Comparison of ENCODE assay signal across 1 cellular context in the genomic region with DNA sequence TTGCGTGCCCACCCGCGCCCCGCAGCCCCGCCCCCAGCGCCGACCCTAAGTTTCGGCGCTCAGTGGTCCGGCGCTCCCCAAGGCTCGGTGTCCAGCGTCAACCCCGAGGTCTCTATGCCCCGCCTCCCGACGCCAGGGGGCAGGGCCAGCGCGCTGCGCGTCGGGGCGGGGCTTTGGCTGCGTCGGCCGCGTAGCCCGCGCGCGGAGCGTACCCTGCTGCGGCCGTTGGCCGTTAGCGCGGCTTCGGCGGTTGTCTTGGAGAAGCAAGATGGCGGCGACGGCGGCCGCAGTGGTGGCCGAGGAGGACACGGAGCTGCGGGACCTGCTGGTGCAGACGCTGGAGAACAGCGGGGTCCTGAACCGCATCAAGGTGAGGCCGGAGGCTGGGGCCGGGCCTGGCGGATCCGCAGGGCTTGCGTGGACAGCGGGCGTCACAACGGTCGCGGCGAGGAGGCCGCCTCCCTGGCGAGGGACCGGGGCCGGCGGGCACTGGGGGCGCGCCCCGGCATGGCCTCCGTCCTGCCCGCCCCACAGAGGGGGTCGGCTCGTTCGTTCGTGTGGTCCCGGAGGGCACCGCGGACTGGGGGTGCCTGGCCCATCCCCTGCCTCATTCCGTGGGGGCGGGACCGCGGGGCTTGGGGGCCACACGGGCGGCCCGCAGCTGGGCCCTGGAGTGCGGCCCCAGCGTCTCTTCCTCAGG.
A peak's percentile ranks its signal among the peaks of the same experiment; 100 is the strongest.
TF ChIP-seq lines count a peak whose summit lies in the region.

A gene with protein sequence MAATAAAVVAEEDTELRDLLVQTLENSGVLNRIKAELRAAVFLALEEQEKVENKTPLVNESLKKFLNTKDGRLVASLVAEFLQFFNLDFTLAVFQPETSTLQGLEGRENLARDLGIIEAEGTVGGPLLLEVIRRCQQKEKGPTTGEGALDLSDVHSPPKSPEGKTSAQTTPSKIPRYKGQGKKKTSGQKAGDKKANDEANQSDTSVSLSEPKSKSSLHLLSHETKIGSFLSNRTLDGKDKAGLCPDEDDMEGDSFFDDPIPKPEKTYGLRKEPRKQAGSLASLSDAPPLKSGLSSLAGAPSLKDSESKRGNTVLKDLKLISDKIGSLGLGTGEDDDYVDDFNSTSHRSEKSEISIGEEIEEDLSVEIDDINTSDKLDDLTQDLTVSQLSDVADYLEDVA (plus strand): TSS at position 253 of the 700 bp plus-strand sequence. CDS start 16 bp downstream, at position 269.

TF ChIP-seq in K562, 482 proteins besides CTCF, POLR2A, EP300 and RAD21 (continued from another document and continues in another):
- TF ChIP-seq, protein P1, sequence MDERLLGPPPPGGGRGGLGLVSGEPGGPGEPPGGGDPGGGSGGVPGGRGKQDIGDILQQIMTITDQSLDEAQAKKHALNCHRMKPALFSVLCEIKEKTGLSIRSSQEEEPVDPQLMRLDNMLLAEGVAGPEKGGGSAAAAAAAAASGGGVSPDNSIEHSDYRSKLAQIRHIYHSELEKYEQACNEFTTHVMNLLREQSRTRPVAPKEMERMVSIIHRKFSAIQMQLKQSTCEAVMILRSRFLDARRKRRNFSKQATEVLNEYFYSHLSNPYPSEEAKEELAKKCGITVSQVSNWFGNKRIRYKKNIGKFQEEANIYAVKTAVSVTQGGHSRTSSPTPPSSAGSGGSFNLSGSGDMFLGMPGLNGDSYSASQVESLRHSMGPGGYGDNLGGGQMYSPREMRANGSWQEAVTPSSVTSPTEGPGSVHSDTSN (CRISPR knock-in tag; IDR thresholded peaks at IDR 0.05; ENCODE audit: low read depth), result no peak
- TF ChIP-seq, protein P1 (tag; conservative IDR thresholded peaks at IDR 0.05; ENCODE audit: low read depth), result no peak
- TF ChIP-seq ARID1B (IDR thresholded peaks at IDR 0.05) (no peak), ZNF217 (CRISPR knock-in tag; IDR thresholded peaks at IDR 0.05) (no peak), XRCC5 (IDR thresholded peaks at IDR 0.05; ENCODE audit: low read depth, low read length) (no peak), CBFB (CRISPR knock-in tag; IDR thresholded peaks at IDR 0.05) (no peak), HNRNPH1 (optimal IDR thresholded peaks at IDR 0.05; ENCODE audit: low read depth, low read length) (no peak), GATAD2B (IDR thresholded peaks at IDR 0.05; ENCODE audit: borderline replicate concordance) (no peak; the same call in 1 of the 2 replicates), ZC3H11A (IDR thresholded peaks at IDR 0.05; ENCODE audit: low read depth, low read length) (no peak), NELFE (IDR thresholded peaks at IDR 0.05; ENCODE audit: insufficient read depth, insufficient read length) (no peak), NFATC3 (IDR thresholded peaks at IDR 0.05) (no peak), ZNF253 (CRISPR knock-in tag; conservative IDR thresholded peaks at IDR 0.05) (no peak), MAFF (IDR thresholded peaks at IDR 0.05; ENCODE audit: low read length) (no peak), RBFOX2 (IDR thresholded peaks at IDR 0.05; ENCODE audit: low read depth, low read length) (peak; percentile 86), MCM7 (IDR thresholded peaks at IDR 0.05) (no peak), HDAC8 (tag; IDR thresholded peaks at IDR 0.05) (no peak), FOXJ3 (CRISPR knock-in tag; IDR thresholded peaks at IDR 0.05) (no peak), ZNF121 (CRISPR knock-in tag; conservative IDR thresholded peaks at IDR 0.05) (no peak), PHF8 (IDR thresholded peaks at IDR 0.05; ENCODE audit: borderline replicate concordance, low read length) (peak; percentile 83), POLR2AphosphoS2 (IDR thresholded peaks at IDR 0.05; ENCODE audit: low read length) (no peak), ZKSCAN3 (CRISPR knock-in tag; IDR thresholded peaks at IDR 0.05) (no peak), DDX20 (tag; IDR thresholded peaks at IDR 0.05; ENCODE audit: low read depth) (no peak), TBP (optimal IDR thresholded peaks at IDR 0.05; ENCODE audit: low read depth, low read length) (peak; percentile 78), NEUROD1 (IDR thresholded peaks at IDR 0.05; ENCODE audit: borderline replicate concordance, low read depth, low read length, partially characterized antibody) (peak; percentile 27), POLR3A (IDR thresholded peaks at IDR 0.05; ENCODE audit: borderline replicate concordance, extremely low read depth, insufficient read depth, insufficient read length) (no peak), TAF1 (IDR thresholded peaks at IDR 0.05; ENCODE audit: control insufficient read depth, extremely low read depth, insufficient read depth, low read length, severe bottlenecking) (peak; percentile 57), KDM1A (IDR thresholded peaks at IDR 0.05) (no peak), CHD1 (IDR thresholded peaks at IDR 0.05; ENCODE audit: low read length) (no peak), ZNF354B (CRISPR knock-in tag; IDR thresholded peaks at IDR 0.05) (no peak), NFIX (CRISPR knock-in tag; IDR thresholded peaks at IDR 0.05; ENCODE audit: low read depth) (no peak), KLF1 (tag; IDR thresholded peaks at IDR 0.05) (no peak), SNRNP70 (optimal IDR thresholded peaks at IDR 0.05; ENCODE audit: low read depth, low read length) (no peak), STAT5A (IDR thresholded peaks at IDR 0.05; ENCODE audit: borderline replicate concordance, low read length) (no peak)
- TF ChIP-seq, protein P2, sequence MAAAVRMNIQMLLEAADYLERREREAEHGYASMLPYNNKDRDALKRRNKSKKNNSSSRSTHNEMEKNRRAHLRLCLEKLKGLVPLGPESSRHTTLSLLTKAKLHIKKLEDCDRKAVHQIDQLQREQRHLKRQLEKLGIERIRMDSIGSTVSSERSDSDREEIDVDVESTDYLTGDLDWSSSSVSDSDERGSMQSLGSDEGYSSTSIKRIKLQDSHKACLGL (CRISPR knock-in tag; IDR thresholded peaks at IDR 0.05; ENCODE audit: borderline replicate concordance, poor library complexity, severe bottlenecking), result no peak
- TF ChIP-seq, protein P3, sequence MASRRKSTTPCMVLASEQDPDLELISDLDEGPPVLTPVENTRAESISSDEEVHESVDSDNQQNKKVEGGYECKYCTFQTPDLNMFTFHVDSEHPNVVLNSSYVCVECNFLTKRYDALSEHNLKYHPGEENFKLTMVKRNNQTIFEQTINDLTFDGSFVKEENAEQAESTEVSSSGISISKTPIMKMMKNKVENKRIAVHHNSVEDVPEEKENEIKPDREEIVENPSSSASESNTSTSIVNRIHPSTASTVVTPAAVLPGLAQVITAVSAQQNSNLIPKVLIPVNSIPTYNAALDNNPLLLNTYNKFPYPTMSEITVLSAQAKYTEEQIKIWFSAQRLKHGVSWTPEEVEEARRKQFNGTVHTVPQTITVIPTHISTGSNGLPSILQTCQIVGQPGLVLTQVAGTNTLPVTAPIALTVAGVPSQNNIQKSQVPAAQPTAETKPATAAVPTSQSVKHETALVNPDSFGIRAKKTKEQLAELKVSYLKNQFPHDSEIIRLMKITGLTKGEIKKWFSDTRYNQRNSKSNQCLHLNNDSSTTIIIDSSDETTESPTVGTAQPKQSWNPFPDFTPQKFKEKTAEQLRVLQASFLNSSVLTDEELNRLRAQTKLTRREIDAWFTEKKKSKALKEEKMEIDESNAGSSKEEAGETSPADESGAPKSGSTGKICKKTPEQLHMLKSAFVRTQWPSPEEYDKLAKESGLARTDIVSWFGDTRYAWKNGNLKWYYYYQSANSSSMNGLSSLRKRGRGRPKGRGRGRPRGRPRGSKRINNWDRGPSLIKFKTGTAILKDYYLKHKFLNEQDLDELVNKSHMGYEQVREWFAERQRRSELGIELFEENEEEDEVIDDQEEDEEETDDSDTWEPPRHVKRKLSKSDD (conservative IDR thresholded peaks at IDR 0.05; ENCODE audit: low read length), result peak; percentile 86
- TF ChIP-seq, protein P4, sequence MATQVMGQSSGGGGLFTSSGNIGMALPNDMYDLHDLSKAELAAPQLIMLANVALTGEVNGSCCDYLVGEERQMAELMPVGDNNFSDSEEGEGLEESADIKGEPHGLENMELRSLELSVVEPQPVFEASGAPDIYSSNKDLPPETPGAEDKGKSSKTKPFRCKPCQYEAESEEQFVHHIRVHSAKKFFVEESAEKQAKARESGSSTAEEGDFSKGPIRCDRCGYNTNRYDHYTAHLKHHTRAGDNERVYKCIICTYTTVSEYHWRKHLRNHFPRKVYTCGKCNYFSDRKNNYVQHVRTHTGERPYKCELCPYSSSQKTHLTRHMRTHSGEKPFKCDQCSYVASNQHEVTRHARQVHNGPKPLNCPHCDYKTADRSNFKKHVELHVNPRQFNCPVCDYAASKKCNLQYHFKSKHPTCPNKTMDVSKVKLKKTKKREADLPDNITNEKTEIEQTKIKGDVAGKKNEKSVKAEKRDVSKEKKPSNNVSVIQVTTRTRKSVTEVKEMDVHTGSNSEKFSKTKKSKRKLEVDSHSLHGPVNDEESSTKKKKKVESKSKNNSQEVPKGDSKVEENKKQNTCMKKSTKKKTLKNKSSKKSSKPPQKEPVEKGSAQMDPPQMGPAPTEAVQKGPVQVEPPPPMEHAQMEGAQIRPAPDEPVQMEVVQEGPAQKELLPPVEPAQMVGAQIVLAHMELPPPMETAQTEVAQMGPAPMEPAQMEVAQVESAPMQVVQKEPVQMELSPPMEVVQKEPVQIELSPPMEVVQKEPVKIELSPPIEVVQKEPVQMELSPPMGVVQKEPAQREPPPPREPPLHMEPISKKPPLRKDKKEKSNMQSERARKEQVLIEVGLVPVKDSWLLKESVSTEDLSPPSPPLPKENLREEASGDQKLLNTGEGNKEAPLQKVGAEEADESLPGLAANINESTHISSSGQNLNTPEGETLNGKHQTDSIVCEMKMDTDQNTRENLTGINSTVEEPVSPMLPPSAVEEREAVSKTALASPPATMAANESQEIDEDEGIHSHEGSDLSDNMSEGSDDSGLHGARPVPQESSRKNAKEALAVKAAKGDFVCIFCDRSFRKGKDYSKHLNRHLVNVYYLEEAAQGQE (CRISPR knock-in tag; IDR thresholded peaks at IDR 0.05; ENCODE audit: low read depth), result peak; percentile 37; the same call in 1 of the 2 replicates
- TF ChIP-seq, protein P5, sequence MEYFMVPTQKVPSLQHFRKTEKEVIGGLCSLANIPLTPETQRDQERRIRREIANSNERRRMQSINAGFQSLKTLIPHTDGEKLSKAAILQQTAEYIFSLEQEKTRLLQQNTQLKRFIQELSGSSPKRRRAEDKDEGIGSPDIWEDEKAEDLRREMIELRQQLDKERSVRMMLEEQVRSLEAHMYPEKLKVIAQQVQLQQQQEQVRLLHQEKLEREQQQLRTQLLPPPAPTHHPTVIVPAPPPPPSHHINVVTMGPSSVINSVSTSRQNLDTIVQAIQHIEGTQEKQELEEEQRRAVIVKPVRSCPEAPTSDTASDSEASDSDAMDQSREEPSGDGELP (CRISPR knock-in tag; IDR thresholded peaks at IDR 0.05; ENCODE audit: borderline replicate concordance), result peak; percentile 78
- TF ChIP-seq, protein P6, sequence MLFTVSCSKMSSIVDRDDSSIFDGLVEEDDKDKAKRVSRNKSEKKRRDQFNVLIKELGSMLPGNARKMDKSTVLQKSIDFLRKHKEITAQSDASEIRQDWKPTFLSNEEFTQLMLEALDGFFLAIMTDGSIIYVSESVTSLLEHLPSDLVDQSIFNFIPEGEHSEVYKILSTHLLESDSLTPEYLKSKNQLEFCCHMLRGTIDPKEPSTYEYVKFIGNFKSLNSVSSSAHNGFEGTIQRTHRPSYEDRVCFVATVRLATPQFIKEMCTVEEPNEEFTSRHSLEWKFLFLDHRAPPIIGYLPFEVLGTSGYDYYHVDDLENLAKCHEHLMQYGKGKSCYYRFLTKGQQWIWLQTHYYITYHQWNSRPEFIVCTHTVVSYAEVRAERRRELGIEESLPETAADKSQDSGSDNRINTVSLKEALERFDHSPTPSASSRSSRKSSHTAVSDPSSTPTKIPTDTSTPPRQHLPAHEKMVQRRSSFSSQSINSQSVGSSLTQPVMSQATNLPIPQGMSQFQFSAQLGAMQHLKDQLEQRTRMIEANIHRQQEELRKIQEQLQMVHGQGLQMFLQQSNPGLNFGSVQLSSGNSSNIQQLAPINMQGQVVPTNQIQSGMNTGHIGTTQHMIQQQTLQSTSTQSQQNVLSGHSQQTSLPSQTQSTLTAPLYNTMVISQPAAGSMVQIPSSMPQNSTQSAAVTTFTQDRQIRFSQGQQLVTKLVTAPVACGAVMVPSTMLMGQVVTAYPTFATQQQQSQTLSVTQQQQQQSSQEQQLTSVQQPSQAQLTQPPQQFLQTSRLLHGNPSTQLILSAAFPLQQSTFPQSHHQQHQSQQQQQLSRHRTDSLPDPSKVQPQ (CRISPR knock-in tag; IDR thresholded peaks at IDR 0.05; ENCODE audit: borderline replicate concordance), result no peak
- TF ChIP-seq, protein P7, sequence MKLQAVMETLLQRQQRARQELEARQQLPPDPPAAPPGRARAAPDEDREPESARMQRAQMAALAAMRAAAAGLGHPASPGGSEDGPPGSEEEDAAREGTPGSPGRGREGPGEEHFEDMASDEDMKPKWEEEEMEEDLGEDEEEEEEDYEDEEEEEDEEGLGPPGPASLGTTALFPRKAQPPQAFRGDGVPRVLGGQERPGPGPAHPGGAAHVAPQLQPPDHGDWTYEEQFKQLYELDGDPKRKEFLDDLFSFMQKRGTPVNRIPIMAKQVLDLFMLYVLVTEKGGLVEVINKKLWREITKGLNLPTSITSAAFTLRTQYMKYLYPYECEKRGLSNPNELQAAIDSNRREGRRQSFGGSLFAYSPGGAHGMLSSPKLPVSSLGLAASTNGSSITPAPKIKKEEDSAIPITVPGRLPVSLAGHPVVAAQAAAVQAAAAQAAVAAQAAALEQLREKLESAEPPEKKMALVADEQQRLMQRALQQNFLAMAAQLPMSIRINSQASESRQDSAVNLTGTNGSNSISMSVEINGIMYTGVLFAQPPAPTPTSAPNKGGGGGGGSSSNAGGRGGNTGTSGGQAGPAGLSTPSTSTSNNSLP (IDR thresholded peaks at IDR 0.05; ENCODE audit: borderline replicate concordance, low read depth, low read length), result no peak
- TF ChIP-seq, protein P8, sequence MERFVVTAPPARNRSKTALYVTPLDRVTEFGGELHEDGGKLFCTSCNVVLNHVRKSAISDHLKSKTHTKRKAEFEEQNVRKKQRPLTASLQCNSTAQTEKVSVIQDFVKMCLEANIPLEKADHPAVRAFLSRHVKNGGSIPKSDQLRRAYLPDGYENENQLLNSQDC (CRISPR knock-in tag; IDR thresholded peaks at IDR 0.05), result no peak
